8 cellular contexts compared by ENCODE assay signal in the genomic region with DNA sequence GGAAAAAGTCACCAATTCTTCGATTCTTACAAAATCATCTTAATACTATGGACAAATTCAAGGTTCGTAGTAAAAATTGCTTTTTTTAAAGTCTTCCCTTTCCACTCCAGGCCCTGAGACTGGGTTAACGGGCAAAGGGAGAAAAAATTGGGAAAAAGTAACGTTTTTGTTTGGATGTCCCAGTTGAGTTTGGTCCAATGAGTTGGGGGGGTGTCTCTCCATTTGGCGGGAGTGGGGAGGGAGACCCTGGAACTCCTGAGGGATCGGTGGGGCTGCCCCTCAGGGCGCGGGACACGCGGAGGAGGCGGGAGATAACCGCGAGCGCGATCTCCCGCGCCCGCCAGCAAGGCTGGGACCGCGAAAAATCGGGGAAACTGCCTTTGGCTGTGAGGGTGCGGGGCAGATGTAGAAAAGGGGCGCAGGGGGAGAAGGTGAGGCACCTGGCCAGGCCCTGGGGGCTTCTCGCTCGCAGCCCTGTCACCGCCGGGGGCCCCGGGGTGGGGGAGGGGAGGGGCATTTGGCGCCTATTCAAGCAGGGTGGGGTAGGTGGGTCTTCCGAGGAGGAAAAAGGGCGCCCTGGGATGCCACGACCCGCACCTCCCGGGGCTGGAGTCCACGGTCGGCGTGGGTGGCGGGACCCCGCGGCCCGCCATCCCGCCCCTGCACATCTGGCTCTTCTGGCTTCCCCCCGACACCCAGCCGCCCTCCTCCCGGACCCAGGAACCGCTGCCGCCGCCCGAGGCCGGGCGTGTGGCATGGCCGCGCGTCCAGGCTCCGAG. TPM values are rescaled to one million over a fixed set of nuclear protein-coding genes. Genes with fewer than 3 reads are reported as not detected.
DNase-seq lines count a peak whose midpoint lies in the region; ATAC-seq and TF ChIP-seq lines count a peak whose summit lies in the region.

No MANE protein-coding gene starts in this region.

- WGBS in heart right ventricle, 2 donors, result 6 to 8% methylated on average over 45 to 55 of the region's 55 CpGs
- 3% methylated on average over 55 of the region's 55 CpGs for WGBS in sigmoid colon, 2 donors

- peak overlapping the region; percentile 82 for H3K27ac Mint-ChIP-seq in activated CD4-positive, alpha-beta memory T cell treated with anti-CD3 and anti-CD28 coated beads, Interleukin-2, amount 10 ng/mL, durations not matched to agents 7 days and 5 days

- peaks cover 0 to 18% (median 0%) of the 10 kb centered on the region in 9 donors for H3K36me3 ChIP-seq in heart right ventricle
- no peaks in the 10 kb centered on the region for H3K36me3 ChIP-seq in sigmoid colon

- TF ChIP-seq EP300 in sigmoid colon (IDR thresholded peaks at IDR 0.05), result no peak

- H3K4me1 ChIP-seq in heart right ventricle (peaks cover 15 to 56% (median 27%) of the 10 kb centered on the region in 9 donors), sigmoid colon (peaks cover 0 to 34% (median 25%) of the 10 kb centered on the region in 4 donors)

- peaks cover 57% of the 10 kb centered on the region for H3K4me1 Mint-ChIP-seq in activated CD4-positive, alpha-beta memory T cell treated with anti-CD3 and anti-CD28 coated beads, Interleukin-2, amount 10 ng/mL, durations not matched to agents 7 days and 5 days

- H3K27ac ChIP-seq in heart right ventricle, result peak overlapping the region in 1 of 10 donors; percentile 58
- H3K27ac ChIP-seq in sigmoid colon, result peak overlapping the region in 1 of 4 donors; percentile 4

- H3K27me3 ChIP-seq in heart right ventricle, result no peaks in the 10 kb centered on the region
- H3K27me3 ChIP-seq in sigmoid colon, result no peaks in the 10 kb centered on the region

- H3K4me3 ChIP-seq in heart right ventricle (peak overlapping the region; percentile 52 to 98 (median 70)), sigmoid colon (peak overlapping the region; percentile 67 to 77 (median 70))

- TF ChIP-seq POLR2A in sigmoid colon (IDR thresholded peaks at IDR 0.05), result no peak

- intact Hi-C loops in heart right ventricle (cut with DNase I), result loop anchor here in 1 of 10 donors (2.0 kb wide), 1 partner anchor 21 kb away; the partner anchor contains the start of gene MTRF1L
- intact Hi-C loops in sigmoid colon (cut with DNase I), result loop anchor here (2.0 kb wide), 1 partner anchor 21 kb away; the partner anchor contains the start of gene MTRF1L

- peaks cover 71% of the 10 kb centered on the region for H3K36me3 Mint-ChIP-seq in activated CD4-positive, alpha-beta memory T cell treated with anti-CD3 and anti-CD28 coated beads, Interleukin-2, amount 10 ng/mL, durations not matched to agents 7 days and 5 days (ENCODE audit: low read depth)

- no peaks in the 10 kb centered on the region for H3K27me3 Mint-ChIP-seq in activated CD4-positive, alpha-beta memory T cell treated with anti-CD3 and anti-CD28 coated beads, Interleukin-2, amount 10 ng/mL, durations not matched to agents 7 days and 5 days

- no peaks in the 10 kb centered on the region for H3K9me3 ChIP-seq in heart right ventricle
- H3K9me3 ChIP-seq in sigmoid colon, result no peaks in the 10 kb centered on the region

- POLR2A ChIA-PET in activated CD4-positive, alpha-beta memory T cell treated with anti-CD3 and anti-CD28 coated beads, Interleukin-2, amount 10 ng/mL, durations not matched to agents 7 days and 5 days (lab: Charles Lee), result interaction anchor here (0.9 to 5.3 kb wide), 11 partner anchors 9 to 1265 kb away, joined by 3 to 151 read pairs (median 8); partner anchors contain the start of gene MTRF1L

- CTCF ChIA-PET in activated CD4-positive, alpha-beta memory T cell treated with anti-CD3 and anti-CD28 coated beads, Interleukin-2, amount 10 ng/mL, durations not matched to agents 7 days and 5 days (lab: Charles Lee), result interaction anchor here (0.7 to 1.6 kb wide), 7 partner anchors 12 to 798 kb away, joined by 3 to 7 read pairs (median 4); partner anchors contain the start of gene MTRF1L

- TF ChIP-seq CTCF in heart right ventricle (IDR thresholded peaks at IDR 0.05), result no peak
- no peak for TF ChIP-seq CTCF in sigmoid colon (IDR thresholded peaks at IDR 0.05)
- TF ChIP-seq CTCF in omental fat pad (IDR thresholded peaks at IDR 0.05), result no peak

- ATAC-seq in HG03196 (IDR thresholded peaks at IDR 0.05; ENCODE audit: unreplicated experiment), result peak; percentile 1
- ATAC-seq in heart right ventricle, result no peak
- ATAC-seq in omental fat pad (ENCODE audit: low FRiP score), result no peak

- no peaks in the 10 kb centered on the region for H3K9me3 Mint-ChIP-seq in activated CD4-positive, alpha-beta memory T cell treated with anti-CD3 and anti-CD28 coated beads, Interleukin-2, amount 10 ng/mL, durations not matched to agents 7 days and 5 days

- DNase-seq in NCI-H748 (lab: John Stamatoyannopoulos, UW; ENCODE audit: unreplicated experiment) (peak; percentile 62), NCI-H748 treated with DMSO at 0.1 percent for 48 hours (lab: John Stamatoyannopoulos, UW) (no peak), heart right ventricle (peak; percentile 14 to 33), sigmoid colon (peak; percentile 69), omental fat pad (ENCODE audit: low spot score) (no peak), NCI-H128 (lab: John Stamatoyannopoulos, UW; ENCODE audit: unreplicated experiment) (no peak)
- DNase-seq in activated CD4-positive, alpha-beta memory T cell treated with anti-CD3 and anti-CD28 coated beads, Interleukin-2, amount 10 ng/mL, durations not matched to agents 7 days and 5 days, result peak; percentile 51

- H3K4me3 Mint-ChIP-seq in activated CD4-positive, alpha-beta memory T cell treated with anti-CD3 and anti-CD28 coated beads, Interleukin-2, amount 10 ng/mL, durations not matched to agents 7 days and 5 days, result peak overlapping the region; percentile 90

RNA-seq across cellular contexts. Expression of gene FBXO5, which starts 0.7 kb away (rescaled TPM):
- total RNA-seq in activated CD4-positive, alpha-beta memory T cell treated with anti-CD3 and anti-CD28 coated beads, Interleukin-2, amount 10 ng/mL, durations not matched to agents 7 days and 5 days, result 10 to 100 TPM; 68.7 to 71.2 TPM
- 1 to 10 TPM in 9 of 10 donors, under 1 TPM in 1; 0.87 to 4.2 (median 1.6) TPM for total RNA-seq in heart right ventricle
- 1 to 10 TPM in 1 of 2 donors, under 1 TPM in 1; 0.80 to 1.2 TPM for polyA plus RNA-seq in heart right ventricle
- 1 to 10 TPM; 1.9 to 6.4 (median 2.7) TPM for total RNA-seq in sigmoid colon
- 1 to 10 TPM; 1.8 to 5.4 (median 3.7) TPM for polyA plus RNA-seq in sigmoid colon
- total RNA-seq in omental fat pad, result 1 to 10 TPM; 2.6 to 7.2 (median 4.8) TPM

RNA-seq across cellular contexts. Expression of gene MTRF1L, which starts 20.3 kb away (rescaled TPM):
- 10 to 100 TPM; 20.8 to 21.5 TPM for total RNA-seq in activated CD4-positive, alpha-beta memory T cell treated with anti-CD3 and anti-CD28 coated beads, Interleukin-2, amount 10 ng/mL, durations not matched to agents 7 days and 5 days
- total RNA-seq in heart right ventricle, result 10 to 100 TPM; 23.3 to 44.4 (median 26.4) TPM
- 10 to 100 TPM; 13.5 to 15.7 TPM for polyA plus RNA-seq in heart right ventricle
- 10 to 100 TPM; 14.3 to 25.3 (median 18.5) TPM for total RNA-seq in sigmoid colon
- 10 to 100 TPM in 2 of 3 donors, 1 to 10 TPM in 1; 9.8 to 22.8 (median 19.9) TPM for polyA plus RNA-seq in sigmoid colon
- total RNA-seq in omental fat pad, result 10 to 100 TPM; 18.0 to 30.9 (median 22.5) TPM

Comparison
In these comparisons a context has a peak if more than half of its experiments do, and no peak if none do; other contexts are left out.
1. DNase-seq: peak in NCI-H748 (single experiment), activated CD4-positive, alpha-beta memory T cell treated with anti-CD3 and anti-CD28 coated beads, Interleukin-2, amount 10 ng/mL, durations not matched to agents 7 days and 5 days (single experiment), heart right ventricle (2 of 2) and sigmoid colon (single experiment); none in NCI-H748 treated with DMSO at 0.1 percent for 48 hours (single experiment), omental fat pad (single experiment) and NCI-H128 (single experiment).
2. RNA of gene FBXO5, which starts 0.7 kb away (total RNA-seq): 68.7 to 71.2 TPM in activated CD4-positive, alpha-beta memory T cell treated with anti-CD3 and anti-CD28 coated beads, Interleukin-2, amount 10 ng/mL, durations not matched to agents 7 days and 5 days; 2.6 to 7.2 TPM in omental fat pad, 1.9 to 6.4 TPM in sigmoid colon and 0.87 to 4.2 TPM in heart right ventricle; every median in the first group is over 4 times any median in the second.